Comparison of ENCODE assay signal across 25 cellular contexts in the genomic region with DNA sequence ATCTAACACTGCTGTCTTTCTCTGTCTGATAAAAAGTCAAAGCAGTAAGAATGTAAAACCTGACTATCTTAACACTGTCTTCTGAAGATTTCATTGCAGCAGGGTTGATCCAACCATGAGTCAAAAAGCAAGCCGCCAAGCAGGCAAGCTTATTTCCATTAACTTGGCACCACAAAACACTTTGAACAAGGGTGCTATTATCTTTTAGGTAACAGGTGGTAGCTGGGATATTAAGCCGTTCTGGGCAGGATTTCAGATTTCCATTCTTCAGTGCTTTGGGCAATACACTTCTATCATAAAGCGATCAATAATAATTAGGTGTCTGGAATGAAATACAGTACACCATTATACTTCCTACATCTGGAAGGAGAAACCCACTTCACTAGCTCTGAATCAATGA.
"Had no signal": no experiment of that assay in that cellular context is flagged by ENCODE, and none has a peak within 500 bp of the region (broad histone marks: within the 10 kb centered on the region; RNA-seq: fewer than 3 reads in every experiment).

No MANE protein-coding gene starts in this region.

- H3K27ac Mint-ChIP-seq: activated CD4-positive, alpha-beta memory T cell treated with anti-CD3 and anti-CD28 coated beads, Interleukin-2, amount 10 ng/mL, durations not matched to agents 7 days and 5 days; activated CD8-positive, alpha-beta memory T cell treated with anti-CD3 and anti-CD28 coated beads, Interleukin-2, amount 10 ng/mL, durations not matched to agents 7 days and 5 days; activated naive CD8-positive, alpha-beta T cell treated with anti-CD3 and anti-CD28 coated beads for 36 hours; activated T-helper 17 cell treated with anti-CD3 and anti-CD28 coated beads, Interleukin-2, amount 50 U/mL, for 72 hours; mesothelial cell of epicardium; nephron progenitor cell; progenitor cell of endocrine pancreas; stimulated activated naive CD8-positive, alpha-beta T cell treated with anti-CD3 and anti-CD28 coated beads, Interleukin-15, Interleukin-2, amounts not matched to agents 100 ng/mL and 50 ng/mL, for 24 hours had no signal

- H3K4me3 Mint-ChIP-seq: activated CD4-positive, alpha-beta memory T cell treated with anti-CD3 and anti-CD28 coated beads, Interleukin-2, amount 10 ng/mL, durations not matched to agents 7 days and 5 days; activated CD8-positive, alpha-beta memory T cell treated with anti-CD3 and anti-CD28 coated beads, Interleukin-2, amount 10 ng/mL, durations not matched to agents 7 days and 5 days; activated naive CD8-positive, alpha-beta T cell treated with anti-CD3 and anti-CD28 coated beads for 36 hours; activated T-helper 17 cell treated with anti-CD3 and anti-CD28 coated beads, Interleukin-2, amount 50 U/mL, for 72 hours; mesothelial cell of epicardium; nephron progenitor cell; stimulated activated naive CD8-positive, alpha-beta T cell treated with anti-CD3 and anti-CD28 coated beads, Interleukin-15, Interleukin-2, amounts not matched to agents 100 ng/mL and 50 ng/mL, for 24 hours had no signal

- H3K36me3 Mint-ChIP-seq: activated CD8-positive, alpha-beta memory T cell treated with anti-CD3 and anti-CD28 coated beads, Interleukin-2, amount 10 ng/mL, durations not matched to agents 7 days and 5 days; activated naive CD8-positive, alpha-beta T cell treated with anti-CD3 and anti-CD28 coated beads for 36 hours; brain; mesothelial cell of epicardium had no signal

- ATAC-seq: activated CD8-positive, alpha-beta memory T cell treated with anti-CD3 and anti-CD28 coated beads, Interleukin-2, amount 10 ng/mL, durations not matched to agents 7 days and 5 days; activated T-helper 17 cell treated with anti-CD3 and anti-CD28 coated beads, Interleukin-2, amount 50 U/mL, for 72 hours had no signal

- H3K27me3 ChIP-seq: right atrium auricular region, suprapubic skin, uterus had no signal

- H3K36me3 ChIP-seq: right atrium auricular region, suprapubic skin, transverse colon, uterus had no signal

- H3K4me1 Mint-ChIP-seq: activated CD4-positive, alpha-beta memory T cell treated with anti-CD3 and anti-CD28 coated beads, Interleukin-2, amount 10 ng/mL, durations not matched to agents 7 days and 5 days; activated T-helper 17 cell treated with anti-CD3 and anti-CD28 coated beads, Interleukin-2, amount 50 U/mL, for 72 hours; mesothelial cell of epicardium had no signal

- DNase-seq: activated CD4-positive, alpha-beta memory T cell treated with anti-CD3 and anti-CD28 coated beads, Interleukin-2, amount 10 ng/mL, durations not matched to agents 7 days and 5 days; activated CD4-positive, alpha-beta T cell treated with anti-CD3 and anti-CD28 coated beads for 48 hours; activated CD4-positive, CD25-positive, alpha-beta regulatory T cell; activated CD8-positive, alpha-beta memory T cell treated with anti-CD3 and anti-CD28 coated beads, Interleukin-2, amount 10 ng/mL, durations not matched to agents 7 days and 5 days; activated naive CD4-positive, alpha-beta T cell; activated naive CD8-positive, alpha-beta T cell treated with anti-CD3 and anti-CD28 coated beads for 36 hours; amygdala; caudate nucleus; foreskin fibroblast; hippocampal formation; nephron progenitor cell; occipital lobe; stimulated activated CD4-positive, alpha-beta T cell treated with anti-CD3 and anti-CD28 coated beads, Interleukin-2, amount 100 ng/mL, for 24 hours; T-helper 9 cell; transverse colon; uterus had no signal

- FAIRE-seq: keratinocyte had no signal

- H3K4me3 ChIP-seq: lung, right atrium auricular region, suprapubic skin, transverse colon, uterus had no signal

- H3K4me1 ChIP-seq: suprapubic skin, transverse colon, uterus had no signal

- H3K27ac ChIP-seq: right atrium auricular region, suprapubic skin, transverse colon, uterus had no signal

- H3K9me3 ChIP-seq: right atrium auricular region, suprapubic skin, transverse colon, uterus had no signal

- H3K9me3 Mint-ChIP-seq: activated CD4-positive, alpha-beta memory T cell treated with anti-CD3 and anti-CD28 coated beads, Interleukin-2, amount 10 ng/mL, durations not matched to agents 7 days and 5 days; activated naive CD8-positive, alpha-beta T cell treated with anti-CD3 and anti-CD28 coated beads for 36 hours; activated T-helper 17 cell treated with anti-CD3 and anti-CD28 coated beads, Interleukin-2, amount 50 U/mL, for 72 hours; brain; mesothelial cell of epicardium; nephron progenitor cell; stimulated activated naive CD8-positive, alpha-beta T cell treated with anti-CD3 and anti-CD28 coated beads, Interleukin-15, Interleukin-2, amounts not matched to agents 100 ng/mL and 50 ng/mL, for 24 hours had no signal
